Comparison of ENCODE assay signal across 25 cellular contexts in the genomic region with DNA sequence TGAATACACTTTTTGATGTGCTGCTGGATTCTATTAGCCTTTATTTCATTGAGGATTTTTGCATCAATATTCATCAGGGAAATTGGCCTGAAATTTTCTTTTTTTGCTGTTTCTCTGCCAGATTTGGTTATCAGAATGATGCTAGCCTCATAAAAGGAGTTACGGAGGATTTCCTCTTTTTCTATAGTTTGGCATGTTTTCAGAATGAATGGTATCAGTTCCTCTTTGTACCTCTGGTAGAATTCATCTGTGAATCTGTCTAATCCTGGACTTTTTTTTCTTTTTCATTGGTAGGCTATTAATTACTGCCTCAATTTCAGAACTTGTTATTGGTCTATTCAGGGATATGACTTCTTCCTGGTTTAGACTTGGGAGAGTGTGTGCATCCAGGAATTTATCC.
"Had no signal": no experiment of that assay in that cellular context is flagged by ENCODE, and none has a peak within 500 bp of the region (broad histone marks: within the 10 kb centered on the region; RNA-seq: fewer than 3 reads in every experiment).

No MANE protein-coding gene starts in this region.

- H3K4me3 ChIP-seq: coronary artery, heart left ventricle, ovary, psoas muscle, right atrium auricular region, spleen, upper lobe of left lung had no signal

- H3K4me1 ChIP-seq: heart left ventricle, psoas muscle, right atrium auricular region, upper lobe of left lung had no signal

- H3K4me1 Mint-ChIP-seq: activated CD8-positive, alpha-beta memory T cell treated with anti-CD3 and anti-CD28 coated beads, Interleukin-2, amount 10 ng/mL, durations not matched to agents 7 days and 5 days; nephron had no signal

- H3K27me3 Mint-ChIP-seq: activated CD8-positive, alpha-beta memory T cell treated with anti-CD3 and anti-CD28 coated beads, Interleukin-2, amount 10 ng/mL, durations not matched to agents 7 days and 5 days; activated CD8-positive, alpha-beta T cell treated with anti-CD3 and anti-CD28 coated beads for 36 hours; activated naive CD8-positive, alpha-beta T cell treated with anti-CD3 and anti-CD28 coated beads, Interleukin-2, amount 50 U/mL, for 24 hours had no signal

- H3K27me3 ChIP-seq: heart left ventricle, neutrophil, ovary, right atrium auricular region, spleen, upper lobe of left lung had no signal

- H3K4me3 Mint-ChIP-seq: activated CD8-positive, alpha-beta memory T cell treated with anti-CD3 and anti-CD28 coated beads, Interleukin-2, amount 10 ng/mL, durations not matched to agents 7 days and 5 days; activated CD8-positive, alpha-beta T cell treated with anti-CD3 and anti-CD28 coated beads for 36 hours; activated naive CD8-positive, alpha-beta T cell treated with anti-CD3 and anti-CD28 coated beads, Interleukin-2, amount 50 U/mL, for 24 hours; activated T-helper 1 cell treated with anti-CD3 and anti-CD28 coated beads, Interleukin-12 subunit alpha, Interleukin-12 subunit beta, Interleukin-2, Interleukin-4 antibody, amounts not matched to agents 30 ng/mL and 10 ng/mL and 1 ng/mL, durations not matched to agents 14 hours and 24 hours and 36 hours; nephron; T-helper 2 cell treated with Interferon-gamma antibody and Interleukin-4, amounts not matched to agents 5 μg/mL and 100 μg/mL, for 36 hours had no signal

- DNase-seq: activated CD4-positive, alpha-beta T cell treated with anti-CD3 and anti-CD28 coated beads for 48 hours; activated CD4-positive, CD25-positive, alpha-beta regulatory T cell; activated CD8-positive, alpha-beta memory T cell treated with anti-CD3 and anti-CD28 coated beads, Interleukin-2, amount 10 ng/mL, durations not matched to agents 7 days and 5 days; activated CD8-positive, alpha-beta T cell treated with anti-CD3 and anti-CD28 coated beads for 36 hours; activated gamma-delta T cell; activated naive CD4-positive, alpha-beta T cell treated with anti-CD3 and anti-CD28 coated beads, Interleukin-2, amount 50 U/mL, for 16 hours; activated naive CD8-positive, alpha-beta T cell treated with anti-CD3 and anti-CD28 coated beads, Interleukin-2, amount 50 U/mL, for 24 hours; activated T-cell treated with anti-CD3 and anti-CD28 coated beads for 4 hours; cerebellar nuclear complex; heart left ventricle; islet precursor cell; left cardiac atrium; mesenchymal stem cell; ovary; psoas muscle; spleen; stimulated activated CD4-positive, alpha-beta T cell treated with anti-CD3 and anti-CD28 coated beads, Interleukin-4, amount 100 ng/mL, for 1 hour; stimulated activated naive CD4-positive, alpha-beta T cell; upper lobe of left lung had no signal

- H3K27ac ChIP-seq: coronary artery, heart left ventricle, neutrophil, ovary, psoas muscle, right atrium auricular region, spleen, upper lobe of left lung had no signal

- ATAC-seq: activated CD8-positive, alpha-beta memory T cell treated with anti-CD3 and anti-CD28 coated beads, Interleukin-2, amount 10 ng/mL, durations not matched to agents 7 days and 5 days; activated CD8-positive, alpha-beta T cell treated with anti-CD3 and anti-CD28 coated beads for 36 hours; activated naive CD8-positive, alpha-beta T cell treated with anti-CD3 and anti-CD28 coated beads, Interleukin-2, amount 50 U/mL, for 24 hours; heart left ventricle; left cardiac atrium; psoas muscle had no signal

- H3K36me3 Mint-ChIP-seq: activated CD8-positive, alpha-beta memory T cell treated with anti-CD3 and anti-CD28 coated beads, Interleukin-2, amount 10 ng/mL, durations not matched to agents 7 days and 5 days had no signal

- H3K9me3 Mint-ChIP-seq: activated CD8-positive, alpha-beta T cell treated with anti-CD3 and anti-CD28 coated beads for 36 hours; activated naive CD8-positive, alpha-beta T cell treated with anti-CD3 and anti-CD28 coated beads, Interleukin-2, amount 50 U/mL, for 24 hours; activated T-helper 1 cell treated with anti-CD3 and anti-CD28 coated beads, Interleukin-12 subunit alpha, Interleukin-12 subunit beta, Interleukin-2, Interleukin-4 antibody, amounts not matched to agents 30 ng/mL and 10 ng/mL and 1 ng/mL, durations not matched to agents 14 hours and 24 hours and 36 hours; nephron; T-helper 2 cell treated with Interferon-gamma antibody and Interleukin-4, amounts not matched to agents 5 μg/mL and 100 μg/mL, for 36 hours had no signal

- H3K36me3 ChIP-seq: heart left ventricle, neutrophil, ovary, right atrium auricular region, spleen, upper lobe of left lung had no signal

- H3K9me3 ChIP-seq: heart left ventricle, neutrophil, ovary, psoas muscle, right atrium auricular region, spleen, upper lobe of left lung had no signal

- H3K27ac Mint-ChIP-seq: activated CD8-positive, alpha-beta memory T cell treated with anti-CD3 and anti-CD28 coated beads, Interleukin-2, amount 10 ng/mL, durations not matched to agents 7 days and 5 days; activated CD8-positive, alpha-beta T cell treated with anti-CD3 and anti-CD28 coated beads for 36 hours; activated naive CD8-positive, alpha-beta T cell treated with anti-CD3 and anti-CD28 coated beads, Interleukin-2, amount 50 U/mL, for 24 hours; activated T-helper 1 cell treated with anti-CD3 and anti-CD28 coated beads, Interleukin-12 subunit alpha, Interleukin-12 subunit beta, Interleukin-2, Interleukin-4 antibody, amounts not matched to agents 30 ng/mL and 10 ng/mL and 1 ng/mL, durations not matched to agents 14 hours and 24 hours and 36 hours; nephron; T-helper 2 cell treated with Interferon-gamma antibody and Interleukin-4, amounts not matched to agents 5 μg/mL and 100 μg/mL, for 36 hours had no signal
